ENCODE assay signal across 20 cellular contexts in the genomic region with DNA sequence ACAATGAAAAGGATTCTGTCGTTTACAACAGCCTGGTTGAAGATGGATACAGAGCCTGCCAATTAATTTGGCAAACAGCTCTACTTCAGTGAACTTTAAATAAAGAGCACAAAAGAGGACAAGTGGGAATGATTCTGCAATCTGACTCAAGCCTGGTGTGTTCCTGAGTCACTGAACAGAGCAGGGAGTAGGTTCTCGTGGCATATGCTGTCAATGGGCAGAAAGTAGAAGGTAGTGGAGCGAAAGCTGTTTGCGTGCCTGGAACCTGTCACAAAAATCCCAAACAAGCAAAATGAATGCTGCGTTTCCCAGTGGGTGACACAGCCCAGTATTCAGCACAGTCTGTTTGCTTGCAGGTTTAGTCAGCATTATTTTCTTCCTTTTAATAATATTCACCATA. TPM values are rescaled to one million over a fixed set of nuclear protein-coding genes. Genes with fewer than 3 reads are reported as not detected.
A peak's percentile ranks its signal among the peaks of the same experiment; 100 is the strongest.
DNase-seq lines count a peak whose midpoint lies in the region; ATAC-seq and TF ChIP-seq lines count a peak whose summit lies in the region.
"Had no signal": no experiment of that assay in that cellular context is flagged by ENCODE, and none has a peak within 500 bp of the region (broad histone marks: within the 10 kb centered on the region; RNA-seq: fewer than 3 reads in every experiment).

No MANE protein-coding gene starts in this region.

- peak; percentile 49 for DNase-seq in DMS153 treated with DMSO at 0.1 percent for 48 hours (lab: John Stamatoyannopoulos, UW; ENCODE audit: unreplicated experiment)
- peak; percentile 25 for DNase-seq in NCI-H2171 (lab: John Stamatoyannopoulos, UW)
- DNase-seq in cerebellar cortex (ENCODE audit: low spot score) = peak; percentile 97
- DNase-seq in neural progenitor cell (ENCODE audit: low spot score) = no peak
- no peak for DNase-seq in KBM-7
- DNase-seq in stimulated activated CD4-positive, alpha-beta T cell treated with anti-CD3 and anti-CD28 coated beads, Interleukin-4, amount 100 ng/mL, for 1 hour = no peak
- DNase-seq: activated CD8-positive, alpha-beta memory T cell treated with anti-CD3 and anti-CD28 coated beads, Interleukin-2, amount 50 U/mL, for 4 hours; activated naive CD4-positive, alpha-beta T cell; dermis blood vessel endothelial cell; erythroblast; kidney; SJCRH30; stimulated activated naive CD8-positive, alpha-beta T cell treated with anti-CD3 and anti-CD28 coated beads, Interleukin-15, amount 100 ng/mL, for 72 hours; T-helper 9 cell had no signal

- ATAC-seq in HG03354 (IDR thresholded peaks at IDR 0.05; ENCODE audit: poor library complexity, severe bottlenecking, unreplicated experiment) (no peak), GM21528 (IDR thresholded peaks at IDR 0.05; ENCODE audit: low FRiP score, unreplicated experiment) (no peak)
- ATAC-seq: stimulated activated naive CD8-positive, alpha-beta T cell treated with anti-CD3 and anti-CD28 coated beads, Interleukin-15, amount 100 ng/mL, for 72 hours had no signal

- H3K27me3 ChIP-seq in neural progenitor cell = no peaks in the 10 kb centered on the region
- H3K27me3 ChIP-seq: ascending aorta had no signal

- H4K20me1 ChIP-seq in neural progenitor cell (ENCODE audit: low read depth) = no peaks in the 10 kb centered on the region

- no peaks in the 10 kb centered on the region for H3K36me3 ChIP-seq in neural progenitor cell
- H3K36me3 ChIP-seq: ascending aorta, SJCRH30 had no signal

- no peak overlapping the region for H3K9ac ChIP-seq in neural progenitor cell

- H2AFZ ChIP-seq in neural progenitor cell (replicated peaks) = peak overlapping the region; percentile 64

- H3K4me3 ChIP-seq in neural progenitor cell = no peak overlapping the region
- H3K4me3 ChIP-seq: ascending aorta, SJCRH30 had no signal

- H3K36me3 Mint-ChIP-seq in neural progenitor cell = no peaks in the 10 kb centered on the region

- peaks cover 7% of the 10 kb centered on the region for H3K4me1 ChIP-seq in neural progenitor cell
- H3K4me1 ChIP-seq: ascending aorta, SJCRH30 had no signal

- in situ Hi-C loops in KBM-7 (cut with MboI; ENCODE audit: low pct_unique_long_range_greater_than_20kb, low sequenced_read_pairs) = no loop called here

- no peak overlapping the region for H3K27ac Mint-ChIP-seq in neural progenitor cell
- H3K27ac Mint-ChIP-seq: B cell; stimulated activated naive CD8-positive, alpha-beta T cell treated with anti-CD3 and anti-CD28 coated beads, Interleukin-15, amount 100 ng/mL, for 72 hours had no signal

- no peaks in the 10 kb centered on the region for H3K79me2 ChIP-seq in neural progenitor cell (ENCODE audit: low read depth)

- no peaks in the 10 kb centered on the region for H3K9me3 Mint-ChIP-seq in neural progenitor cell
- H3K9me3 Mint-ChIP-seq: stimulated activated naive CD8-positive, alpha-beta T cell treated with anti-CD3 and anti-CD28 coated beads, Interleukin-15, amount 100 ng/mL, for 72 hours had no signal

- H3F3A ChIP-seq in neural progenitor cell (ENCODE audit: low read depth) = peaks cover 5% of the 10 kb centered on the region

- no peaks in the 10 kb centered on the region for H3K9me3 ChIP-seq in neural progenitor cell (ENCODE audit: low read depth)
- H3K9me3 ChIP-seq: ascending aorta, SJCRH30 had no signal

- H3K27ac ChIP-seq in neural progenitor cell = no peak overlapping the region
- H3K27ac ChIP-seq: ascending aorta, SJCRH30 had no signal

- H3K4me3 Mint-ChIP-seq in neural progenitor cell = no peak overlapping the region
- H3K4me3 Mint-ChIP-seq: B cell; stimulated activated naive CD8-positive, alpha-beta T cell treated with anti-CD3 and anti-CD28 coated beads, Interleukin-15, amount 100 ng/mL, for 72 hours had no signal

- H3K27me3 Mint-ChIP-seq in neural progenitor cell (ENCODE audit: insufficient read depth, low read depth) = peaks cover 8% of the 10 kb centered on the region
- H3K27me3 Mint-ChIP-seq: B cell had no signal

- no peak for TF ChIP-seq CTCF in neural progenitor cell (IDR thresholded peaks at IDR 0.05)

- peaks cover 10% of the 10 kb centered on the region for H3K4me1 Mint-ChIP-seq in neural progenitor cell
- H3K4me1 Mint-ChIP-seq: B cell; stimulated activated naive CD8-positive, alpha-beta T cell treated with anti-CD3 and anti-CD28 coated beads, Interleukin-15, amount 100 ng/mL, for 72 hours had no signal

- H3K4me2 ChIP-seq in neural progenitor cell = no peak overlapping the region

RNA-seq across cellular contexts. Expression of gene DOK5, which starts 43.8 kb away (rescaled TPM):
- 3.0 and 3.1 TPM in 2 replicates for total RNA-seq in neural progenitor cell (ENCODE audit: low replicate concordance)
- total RNA-seq: ascending aorta, B cell, MCF 10A, mononuclear cell, SJCRH30 had no signal

Comparison
In these comparisons a context has a peak if more than half of its experiments do, and no peak if none do; other contexts are left out.
1. DNase-seq: peak in DMS153 treated with DMSO at 0.1 percent for 48 hours (single experiment), NCI-H2171 (single experiment) and cerebellar cortex (single experiment); none in neural progenitor cell (single experiment), KBM-7 (single experiment) and stimulated activated CD4-positive, alpha-beta T cell treated with anti-CD3 and anti-CD28 coated beads, Interleukin-4, amount 100 ng/mL, for 1 hour (single experiment).